Comparison of ENCODE assay signal across 25 cellular contexts in genomic region chr2:196354186-196354585, GRCh38.
A peak's percentile ranks its signal among the peaks of the same experiment; 100 is the strongest.
DNase-seq lines count a peak whose midpoint lies in the region; ATAC-seq, FAIRE-seq and TF ChIP-seq lines count a peak whose summit lies in the region.
"Had no signal": no experiment of that assay in that cellular context is flagged by ENCODE, and none has a peak within 500 bp of the region (broad histone marks: within the 10 kb centered on the region; RNA-seq: fewer than 3 reads in every experiment).

No MANE protein-coding gene starts in this region.

- no peaks in the 10 kb centered on the region for H4K20me1 ChIP-seq in HepG2 (ENCODE audit: insufficient read depth, low read length)
- H4K20me1 ChIP-seq: BLaER1 treated with 17β-estradiol and CSF1 and Interleukin-3, amounts not matched to agents 10 nM and 100 nM had no signal

- peak overlapping the region; percentile 27 for H3K18ac ChIP-seq in trophoblast cell (ENCODE audit: low read length)

- CTCF ChIA-PET in HepG2 (lab: Yijun Ruan, JAX; ENCODE audit: low intra/inter-chr PET ratio, low total read pairs), result no interaction called here

- H3K36me3 ChIP-seq in HepG2 (replicated peaks in 1 of 2; ENCODE audit: control insufficient read depth in 1 of 2, insufficient read depth in 2 of 2, low read length in 2 of 2) (no peaks in the 10 kb centered on the region), right lobe of liver (no peaks in the 10 kb centered on the region), kidney (ENCODE audit: control insufficient read depth in 1 of 2, insufficient read depth in 2 of 2, low read length in 2 of 2) (no peaks in the 10 kb centered on the region), trophoblast cell (ENCODE audit: control insufficient read depth in 1 of 2, insufficient read depth in 2 of 2, low read length in 2 of 2) (no peaks in the 10 kb centered on the region)

- BruUV-seq in HepG2 (replicated peaks; lab: Mats Ljungman, UMichigan), result no TSS peak

- H3K9me3 ChIP-seq in HepG2 (ENCODE audit: low read length) (no peaks in the 10 kb centered on the region), right lobe of liver (no peaks in the 10 kb centered on the region), kidney (ENCODE audit: control insufficient read depth in 1 of 2, low read length in 2 of 2) (peaks cover 0 to 6% of the 10 kb centered on the region in 2 donors), trophoblast cell (ENCODE audit: insufficient read depth, low read depth, low read length) (no peaks in the 10 kb centered on the region)
- H3K9me3 ChIP-seq: A549, Caco-2 had no signal

- H4K12ac ChIP-seq in trophoblast cell (ENCODE audit: low read depth, low read length), result no peak overlapping the region

- H3K4me2 ChIP-seq in HepG2 (ENCODE audit: low read depth, low read length) (no peak overlapping the region), trophoblast cell (ENCODE audit: low read length) (no peak overlapping the region)
- H3K4me2 ChIP-seq: A549; BLaER1 treated with 17β-estradiol and CSF1 and Interleukin-3, amounts not matched to agents 10 nM and 100 nM had no signal

- POLR2A ChIA-PET in HepG2 (lab: Yijun Ruan, JAX), result no interaction called here

- no peak overlapping the region for H4K8ac ChIP-seq in trophoblast cell (ENCODE audit: low read depth, low read length)

- WGBS in HepG2 (ENCODE audit: low lambda C conversion rate), result 36% methylated on average over 4 of the region's 4 CpGs
- no CpG with 5 or more reads among the region's 4 CpGs for WGBS in right lobe of liver (ENCODE audit: insufficient coverage, low coverage, low lambda C conversion rate, missing lambda C conversion rate)
- no CpG with 5 or more reads among the region's 4 CpGs for WGBS in trophoblast cell (ENCODE audit: extremely low coverage, insufficient coverage, insufficient read length)

- no peak for DNase-seq in HepG2 (ENCODE audit: low spot score)
- no peak for DNase-seq in right lobe of liver
- peak; percentile 58 for DNase-seq in kidney
- DNase-seq in trophoblast cell, result no peak
- DNase-seq in DMS 273 treated with DMSO at 0.1 percent for 48 hours (lab: John Stamatoyannopoulos, UW), result no peak
- DNase-seq: AML-193; Caco-2; Calu3; CD4-positive, alpha-beta T cell; CD8-positive, alpha-beta T cell; DMS153; DMS53; DMS79; DND-41; EL; GDM1 had no signal

- H3K79me2 ChIP-seq in HepG2 (ENCODE audit: insufficient read depth, low read length), result no peaks in the 10 kb centered on the region
- H3K79me2 ChIP-seq in trophoblast cell (ENCODE audit: control insufficient read depth, insufficient read depth, low read length, poor library complexity), result no peaks in the 10 kb centered on the region

- H2AFZ ChIP-seq in HepG2 (ENCODE audit: low read length) (no peak overlapping the region), trophoblast cell (ENCODE audit: insufficient read depth, low read length, poor library complexity) (no peak overlapping the region)

- H2BK5ac ChIP-seq in trophoblast cell (ENCODE audit: low read depth, low read length, poor library complexity), result no peak overlapping the region

- ATAC-seq in HepG2 (peak; percentile 57), right lobe of liver (no peak), GM19455 (IDR thresholded peaks at IDR 0.05; ENCODE audit: unreplicated experiment) (no peak)
- ATAC-seq: A549; CD8-positive, alpha-beta T cell; GM12878 had no signal

- H3K4me1 ChIP-seq in HepG2 (ENCODE audit: insufficient read depth, low read length) (no peaks in the 10 kb centered on the region), right lobe of liver (no peaks in the 10 kb centered on the region), kidney (ENCODE audit: control insufficient read depth in 1 of 2, insufficient read depth in 1 of 2, low read depth in 1 of 2, low read length in 2 of 2) (no peaks in the 10 kb centered on the region), trophoblast cell (ENCODE audit: control insufficient read depth in 1 of 2, insufficient read depth in 2 of 2, low read length in 2 of 2) (no peaks in the 10 kb centered on the region)
- H3K4me1 ChIP-seq: A549; BLaER1 treated with 17β-estradiol and CSF1 and Interleukin-3, amounts not matched to agents 10 nM and 100 nM; Caco-2 had no signal

- no peaks in the 10 kb centered on the region for H3K27me3 ChIP-seq in HepG2 (ENCODE audit: control insufficient read depth in 1 of 2, insufficient read depth in 2 of 2, low read length in 2 of 2)
- H3K27me3 ChIP-seq in right lobe of liver, result no peaks in the 10 kb centered on the region
- no peaks in the 10 kb centered on the region for H3K27me3 ChIP-seq in trophoblast cell (ENCODE audit: insufficient read depth, low read length)
- H3K27me3 ChIP-seq: BLaER1 treated with 17β-estradiol and CSF1 and Interleukin-3, amounts not matched to agents 10 nM and 100 nM had no signal

- H2BK12ac ChIP-seq in trophoblast cell (ENCODE audit: low read length), result no peak overlapping the region

- FAIRE-seq in HepG2 (lab: Jason Lieb, UNC) (no peak), kidney (lab: Jason Lieb, UNC) (no peak)
- FAIRE-seq: A549, D721Med, GM12878, GM12892, GM18507 had no signal

- H2BK120ac ChIP-seq in trophoblast cell (ENCODE audit: insufficient read depth, low read length, poor library complexity), result no peak overlapping the region

- TF ChIP-seq CTCF in HepG2 (CRISPR knock-in tag; IDR thresholded peaks at IDR 0.05), result no peak
- no peak for TF ChIP-seq CTCF in right lobe of liver (IDR thresholded peaks at IDR 0.05)
- no peak for TF ChIP-seq CTCF in kidney (IDR thresholded peaks at IDR 0.05; ENCODE audit: borderline replicate concordance, extremely low read depth, insufficient read depth)

- TF ChIP-seq RAD21 in HepG2 (CRISPR knock-in tag; IDR thresholded peaks at IDR 0.05), result no peak

- H3K9ac ChIP-seq in HepG2 (ENCODE audit: insufficient read depth, low read depth, low read length), result no peak overlapping the region
- no peak overlapping the region for H3K9ac ChIP-seq in kidney (ENCODE audit: low read length in 2 of 2)
- H3K9ac ChIP-seq in trophoblast cell (ENCODE audit: low read length), result no peak overlapping the region
- H3K9ac ChIP-seq: BLaER1 treated with 17β-estradiol and CSF1 and Interleukin-3, amounts not matched to agents 10 nM and 100 nM had no signal

- TF ChIP-seq POLR2A in HepG2 (IDR thresholded peaks at IDR 0.05; ENCODE audit: insufficient read depth in 1 of 2, low read depth in 2 of 2, low read length in 2 of 2) (no peak), right lobe of liver (IDR thresholded peaks at IDR 0.05) (no peak)

- no peak overlapping the region for H3K4me3 ChIP-seq in HepG2 (replicated peaks in 1 of 3; ENCODE audit: insufficient read depth in 1 of 3, low read depth in 2 of 3, low read length in 3 of 3)
- H3K4me3 ChIP-seq in right lobe of liver, result no peak overlapping the region
- H3K4me3 ChIP-seq in kidney (ENCODE audit: low read length in 2 of 2), result no peak overlapping the region
- no peak overlapping the region for H3K4me3 ChIP-seq in trophoblast cell (ENCODE audit: low read depth, low read length)
- H3K4me3 ChIP-seq: A549; BLaER1 treated with 17β-estradiol and CSF1 and Interleukin-3, amounts not matched to agents 10 nM and 100 nM; GM12878 had no signal

- intact Hi-C loops in HepG2 (cut with micrococcal nuclease; ENCODE audit: unreplicated experiment) (no loop called here), right lobe of liver (cut with DNase I) (no loop called here), kidney (cut with DNase I) (no loop called here)

- H3K4ac ChIP-seq in trophoblast cell (ENCODE audit: low read depth, low read length), result no peak overlapping the region

- no peak overlapping the region for H2AK5ac ChIP-seq in trophoblast cell (ENCODE audit: low read length)

- TF ChIP-seq EP300 in HepG2 (IDR thresholded peaks at IDR 0.05; ENCODE audit: low read depth in 2 of 2, low read length in 2 of 2), result no peak
- no peak for TF ChIP-seq EP300 in HepG2 (CRISPR knock-in tag; IDR thresholded peaks at IDR 0.05; ENCODE audit: borderline replicate concordance)

- H4K91ac ChIP-seq in trophoblast cell (ENCODE audit: low read depth, low read length), result no peak overlapping the region

- H3K79me1 ChIP-seq in trophoblast cell (ENCODE audit: low read length), result no peaks in the 10 kb centered on the region

- H3K27ac ChIP-seq in HepG2 (ENCODE audit: extremely low read length, insufficient read depth, low read length), result no peak overlapping the region
- H3K27ac ChIP-seq in right lobe of liver, result no peak overlapping the region
- H3K27ac ChIP-seq in kidney (ENCODE audit: low read depth in 2 of 2, low read length in 2 of 2), result no peak overlapping the region
- H3K27ac ChIP-seq in trophoblast cell (ENCODE audit: low read depth, low read length), result no peak overlapping the region
- H3K27ac ChIP-seq: 22Rv1; A549; BLaER1 treated with 17β-estradiol and CSF1 and Interleukin-3, amounts not matched to agents 10 nM and 100 nM; C4-2B had no signal

- in situ Hi-C loops in HepG2 (cut with HindIII; ENCODE audit: extremely low pct_ligation_motif_present, low pct_unique_long_range_greater_than_20kb), result no loop called here

- H3K14ac ChIP-seq in trophoblast cell (ENCODE audit: low read length), result no peak overlapping the region

- no peak overlapping the region for H3K23ac ChIP-seq in trophoblast cell (ENCODE audit: low read length)

TF ChIP-seq in HepG2, 621 proteins besides CTCF, POLR2A, EP300 and RAD21:
- TF ChIP-seq NR0B2 (CRISPR knock-in tag; IDR thresholded peaks at IDR 0.05), result no peak
